Comparison of ENCODE assay signal across 1 cellular context in the genomic region with DNA sequence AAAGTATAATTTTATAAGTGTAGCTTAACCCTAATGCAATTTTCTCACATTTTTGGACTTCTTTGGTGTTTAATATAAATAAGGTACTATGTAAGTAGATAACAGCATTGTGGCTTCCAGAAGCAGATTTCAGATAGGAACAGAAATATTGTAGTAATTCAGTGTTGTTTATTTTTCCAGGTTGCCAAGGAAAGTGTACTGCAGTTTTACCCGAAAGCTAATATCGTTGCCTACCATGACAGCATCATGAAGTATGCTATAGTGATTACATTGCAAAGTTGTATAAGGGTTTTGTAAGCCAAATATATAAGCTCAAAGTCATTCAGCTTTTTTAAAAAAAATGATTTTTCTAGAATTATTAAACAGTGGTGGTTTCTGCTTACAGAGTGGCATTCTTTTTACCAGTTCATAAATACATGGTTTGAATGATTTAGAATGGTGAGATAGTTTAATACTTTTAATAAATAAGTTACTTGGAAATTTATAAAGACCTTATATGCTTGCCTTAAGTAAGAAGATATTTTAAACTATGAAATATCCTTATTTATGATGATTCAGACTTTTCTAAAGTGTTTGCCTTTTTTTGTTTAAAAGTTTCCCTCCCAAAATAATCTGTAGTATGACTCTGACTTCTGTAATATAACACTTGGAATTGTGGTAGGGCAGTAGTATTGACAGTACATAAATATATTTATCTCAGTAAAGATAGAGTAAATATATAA.
TF ChIP-seq lines count a peak whose summit lies in the region.

No MANE protein-coding gene starts in this region.

TF ChIP-seq in HEK293, 187 proteins besides CTCF, POLR2A, EP300 and RAD21 (continued from another document):
- TF ChIP-seq, protein P1, sequence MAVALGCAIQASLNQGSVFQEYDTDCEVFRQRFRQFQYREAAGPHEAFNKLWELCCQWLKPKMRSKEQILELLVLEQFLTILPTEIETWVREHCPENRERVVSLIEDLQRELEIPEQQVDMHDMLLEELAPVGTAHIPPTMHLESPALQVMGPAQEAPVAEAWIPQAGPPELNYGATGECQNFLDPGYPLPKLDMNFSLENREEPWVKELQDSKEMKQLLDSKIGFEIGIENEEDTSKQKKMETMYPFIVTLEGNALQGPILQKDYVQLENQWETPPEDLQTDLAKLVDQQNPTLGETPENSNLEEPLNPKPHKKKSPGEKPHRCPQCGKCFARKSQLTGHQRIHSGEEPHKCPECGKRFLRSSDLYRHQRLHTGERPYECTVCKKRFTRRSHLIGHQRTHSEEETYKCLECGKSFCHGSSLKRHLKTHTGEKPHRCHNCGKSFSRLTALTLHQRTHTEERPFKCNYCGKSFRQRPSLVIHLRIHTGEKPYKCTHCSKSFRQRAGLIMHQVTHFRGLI (tag by site-specific recombination; IDR thresholded peaks at IDR 0.05) = 0 out of 2 replicates have a peak, but pooled peaks have one; percentile 13
- no peak for TF ChIP-seq ZNF221 (tag by site-specific recombination; IDR thresholded peaks at IDR 0.05; ENCODE audit: borderline replicate concordance)
- TF ChIP-seq, protein P2, sequence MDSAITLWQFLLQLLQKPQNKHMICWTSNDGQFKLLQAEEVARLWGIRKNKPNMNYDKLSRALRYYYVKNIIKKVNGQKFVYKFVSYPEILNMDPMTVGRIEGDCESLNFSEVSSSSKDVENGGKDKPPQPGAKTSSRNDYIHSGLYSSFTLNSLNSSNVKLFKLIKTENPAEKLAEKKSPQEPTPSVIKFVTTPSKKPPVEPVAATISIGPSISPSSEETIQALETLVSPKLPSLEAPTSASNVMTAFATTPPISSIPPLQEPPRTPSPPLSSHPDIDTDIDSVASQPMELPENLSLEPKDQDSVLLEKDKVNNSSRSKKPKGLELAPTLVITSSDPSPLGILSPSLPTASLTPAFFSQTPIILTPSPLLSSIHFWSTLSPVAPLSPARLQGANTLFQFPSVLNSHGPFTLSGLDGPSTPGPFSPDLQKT (IDR thresholded peaks at IDR 0.05; ENCODE audit: borderline replicate concordance, low read depth, low read length) = no peak
- no peak for TF ChIP-seq ZNF23 (tag by site-specific recombination; IDR thresholded peaks at IDR 0.05; ENCODE audit: borderline replicate concordance)
- TF ChIP-seq PRDM1 (tag by site-specific recombination; IDR thresholded peaks at IDR 0.05) = no peak
- TF ChIP-seq, protein P3, sequence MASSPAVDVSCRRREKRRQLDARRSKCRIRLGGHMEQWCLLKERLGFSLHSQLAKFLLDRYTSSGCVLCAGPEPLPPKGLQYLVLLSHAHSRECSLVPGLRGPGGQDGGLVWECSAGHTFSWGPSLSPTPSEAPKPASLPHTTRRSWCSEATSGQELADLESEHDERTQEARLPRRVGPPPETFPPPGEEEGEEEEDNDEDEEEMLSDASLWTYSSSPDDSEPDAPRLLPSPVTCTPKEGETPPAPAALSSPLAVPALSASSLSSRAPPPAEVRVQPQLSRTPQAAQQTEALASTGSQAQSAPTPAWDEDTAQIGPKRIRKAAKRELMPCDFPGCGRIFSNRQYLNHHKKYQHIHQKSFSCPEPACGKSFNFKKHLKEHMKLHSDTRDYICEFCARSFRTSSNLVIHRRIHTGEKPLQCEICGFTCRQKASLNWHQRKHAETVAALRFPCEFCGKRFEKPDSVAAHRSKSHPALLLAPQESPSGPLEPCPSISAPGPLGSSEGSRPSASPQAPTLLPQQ (tag by site-specific recombination; IDR thresholded peaks at IDR 0.05) = no peak
- no peak for TF ChIP-seq ZNF292 (tag by site-specific recombination; IDR thresholded peaks at IDR 0.05; ENCODE audit: borderline replicate concordance, low read depth)
- TF ChIP-seq ZNF664 (tag by site-specific recombination; IDR thresholded peaks at IDR 0.05) = 0 out of 2 replicates have a peak, but pooled peaks have one; percentile 4
- TF ChIP-seq ZEB2 (tag by site-specific recombination; IDR thresholded peaks at IDR 0.05) = no peak
- no peak for TF ChIP-seq ZNF530 (tag by site-specific recombination; IDR thresholded peaks at IDR 0.05; ENCODE audit: low read depth)
- no peak for TF ChIP-seq ZNF211 (tag by site-specific recombination; IDR thresholded peaks at IDR 0.05; ENCODE audit: low read depth)
- TF ChIP-seq, protein P4, sequence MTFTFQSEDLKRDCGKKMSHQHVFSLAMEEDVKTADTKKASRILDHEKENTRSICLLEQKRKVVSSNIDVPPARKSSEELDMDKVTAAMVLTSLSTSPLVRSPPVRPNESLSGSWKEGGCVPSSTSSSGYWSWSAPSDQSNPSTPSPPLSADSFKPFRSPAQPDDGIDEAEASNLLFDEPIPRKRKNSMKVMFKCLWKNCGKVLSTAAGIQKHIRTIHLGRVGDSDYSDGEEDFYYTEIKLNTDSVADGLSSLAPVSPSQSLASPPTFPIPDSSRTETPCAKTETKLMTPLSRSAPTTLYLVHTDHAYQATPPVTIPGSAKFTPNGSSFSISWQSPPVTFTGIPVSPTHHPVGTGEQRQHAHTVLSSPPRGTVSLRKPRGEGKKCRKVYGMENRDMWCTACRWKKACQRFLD (tag by site-specific recombination; IDR thresholded peaks at IDR 0.05) = no peak
- TF ChIP-seq SALL2 (tag by site-specific recombination; IDR thresholded peaks at IDR 0.05; ENCODE audit: borderline replicate concordance) = no peak
- TF ChIP-seq, protein P5, sequence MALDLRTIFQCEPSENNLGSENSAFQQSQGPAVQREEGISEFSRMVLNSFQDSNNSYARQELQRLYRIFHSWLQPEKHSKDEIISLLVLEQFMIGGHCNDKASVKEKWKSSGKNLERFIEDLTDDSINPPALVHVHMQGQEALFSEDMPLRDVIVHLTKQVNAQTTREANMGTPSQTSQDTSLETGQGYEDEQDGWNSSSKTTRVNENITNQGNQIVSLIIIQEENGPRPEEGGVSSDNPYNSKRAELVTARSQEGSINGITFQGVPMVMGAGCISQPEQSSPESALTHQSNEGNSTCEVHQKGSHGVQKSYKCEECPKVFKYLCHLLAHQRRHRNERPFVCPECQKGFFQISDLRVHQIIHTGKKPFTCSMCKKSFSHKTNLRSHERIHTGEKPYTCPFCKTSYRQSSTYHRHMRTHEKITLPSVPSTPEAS (tag by site-specific recombination; IDR thresholded peaks at IDR 0.05) = no peak
- no peak for TF ChIP-seq ZBTB20 (tag by site-specific recombination; IDR thresholded peaks at IDR 0.05)
- TF ChIP-seq, protein P6, sequence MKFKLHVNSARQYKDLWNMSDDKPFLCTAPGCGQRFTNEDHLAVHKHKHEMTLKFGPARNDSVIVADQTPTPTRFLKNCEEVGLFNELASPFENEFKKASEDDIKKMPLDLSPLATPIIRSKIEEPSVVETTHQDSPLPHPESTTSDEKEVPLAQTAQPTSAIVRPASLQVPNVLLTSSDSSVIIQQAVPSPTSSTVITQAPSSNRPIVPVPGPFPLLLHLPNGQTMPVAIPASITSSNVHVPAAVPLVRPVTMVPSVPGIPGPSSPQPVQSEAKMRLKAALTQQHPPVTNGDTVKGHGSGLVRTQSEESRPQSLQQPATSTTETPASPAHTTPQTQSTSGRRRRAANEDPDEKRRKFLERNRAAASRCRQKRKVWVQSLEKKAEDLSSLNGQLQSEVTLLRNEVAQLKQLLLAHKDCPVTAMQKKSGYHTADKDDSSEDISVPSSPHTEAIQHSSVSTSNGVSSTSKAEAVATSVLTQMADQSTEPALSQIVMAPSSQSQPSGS (tag by site-specific recombination; IDR thresholded peaks at IDR 0.05; ENCODE audit: low read depth) = no peak
- no peak for TF ChIP-seq ZNF112 (tag by site-specific recombination; IDR thresholded peaks at IDR 0.05)
- TF ChIP-seq, protein P7, sequence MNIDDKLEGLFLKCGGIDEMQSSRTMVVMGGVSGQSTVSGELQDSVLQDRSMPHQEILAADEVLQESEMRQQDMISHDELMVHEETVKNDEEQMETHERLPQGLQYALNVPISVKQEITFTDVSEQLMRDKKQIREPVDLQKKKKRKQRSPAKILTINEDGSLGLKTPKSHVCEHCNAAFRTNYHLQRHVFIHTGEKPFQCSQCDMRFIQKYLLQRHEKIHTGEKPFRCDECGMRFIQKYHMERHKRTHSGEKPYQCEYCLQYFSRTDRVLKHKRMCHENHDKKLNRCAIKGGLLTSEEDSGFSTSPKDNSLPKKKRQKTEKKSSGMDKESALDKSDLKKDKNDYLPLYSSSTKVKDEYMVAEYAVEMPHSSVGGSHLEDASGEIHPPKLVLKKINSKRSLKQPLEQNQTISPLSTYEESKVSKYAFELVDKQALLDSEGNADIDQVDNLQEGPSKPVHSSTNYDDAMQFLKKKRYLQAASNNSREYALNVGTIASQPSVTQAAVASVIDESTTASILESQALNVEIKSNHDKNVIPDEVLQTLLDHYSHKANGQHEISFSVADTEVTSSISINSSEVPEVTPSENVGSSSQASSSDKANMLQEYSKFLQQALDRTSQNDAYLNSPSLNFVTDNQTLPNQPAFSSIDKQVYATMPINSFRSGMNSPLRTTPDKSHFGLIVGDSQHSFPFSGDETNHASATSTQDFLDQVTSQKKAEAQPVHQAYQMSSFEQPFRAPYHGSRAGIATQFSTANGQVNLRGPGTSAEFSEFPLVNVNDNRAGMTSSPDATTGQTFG (tag by site-specific recombination; IDR thresholded peaks at IDR 0.05; ENCODE audit: borderline replicate concordance) = no peak
- TF ChIP-seq GLI2 (tag by site-specific recombination; IDR thresholded peaks at IDR 0.05; ENCODE audit: borderline replicate concordance, low read depth) = no peak
- TF ChIP-seq ZNF138 (tag by site-specific recombination; IDR thresholded peaks at IDR 0.05; ENCODE audit: borderline replicate concordance) = no peak
- TF ChIP-seq, protein P8, sequence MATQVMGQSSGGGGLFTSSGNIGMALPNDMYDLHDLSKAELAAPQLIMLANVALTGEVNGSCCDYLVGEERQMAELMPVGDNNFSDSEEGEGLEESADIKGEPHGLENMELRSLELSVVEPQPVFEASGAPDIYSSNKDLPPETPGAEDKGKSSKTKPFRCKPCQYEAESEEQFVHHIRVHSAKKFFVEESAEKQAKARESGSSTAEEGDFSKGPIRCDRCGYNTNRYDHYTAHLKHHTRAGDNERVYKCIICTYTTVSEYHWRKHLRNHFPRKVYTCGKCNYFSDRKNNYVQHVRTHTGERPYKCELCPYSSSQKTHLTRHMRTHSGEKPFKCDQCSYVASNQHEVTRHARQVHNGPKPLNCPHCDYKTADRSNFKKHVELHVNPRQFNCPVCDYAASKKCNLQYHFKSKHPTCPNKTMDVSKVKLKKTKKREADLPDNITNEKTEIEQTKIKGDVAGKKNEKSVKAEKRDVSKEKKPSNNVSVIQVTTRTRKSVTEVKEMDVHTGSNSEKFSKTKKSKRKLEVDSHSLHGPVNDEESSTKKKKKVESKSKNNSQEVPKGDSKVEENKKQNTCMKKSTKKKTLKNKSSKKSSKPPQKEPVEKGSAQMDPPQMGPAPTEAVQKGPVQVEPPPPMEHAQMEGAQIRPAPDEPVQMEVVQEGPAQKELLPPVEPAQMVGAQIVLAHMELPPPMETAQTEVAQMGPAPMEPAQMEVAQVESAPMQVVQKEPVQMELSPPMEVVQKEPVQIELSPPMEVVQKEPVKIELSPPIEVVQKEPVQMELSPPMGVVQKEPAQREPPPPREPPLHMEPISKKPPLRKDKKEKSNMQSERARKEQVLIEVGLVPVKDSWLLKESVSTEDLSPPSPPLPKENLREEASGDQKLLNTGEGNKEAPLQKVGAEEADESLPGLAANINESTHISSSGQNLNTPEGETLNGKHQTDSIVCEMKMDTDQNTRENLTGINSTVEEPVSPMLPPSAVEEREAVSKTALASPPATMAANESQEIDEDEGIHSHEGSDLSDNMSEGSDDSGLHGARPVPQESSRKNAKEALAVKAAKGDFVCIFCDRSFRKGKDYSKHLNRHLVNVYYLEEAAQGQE (tag by site-specific recombination; IDR thresholded peaks at IDR 0.05) = no peak
- TF ChIP-seq ZNF596 (tag by site-specific recombination; IDR thresholded peaks at IDR 0.05) = no peak
- TF ChIP-seq SETDB1 (IDR thresholded peaks at IDR 0.05; ENCODE audit: insufficient read length, low read length) = no peak
- no peak for TF ChIP-seq ZNF121 (tag by site-specific recombination; IDR thresholded peaks at IDR 0.05)
- no peak for TF ChIP-seq ZNF707 (tag by site-specific recombination; IDR thresholded peaks at IDR 0.05)
- no peak for TF ChIP-seq ZBTB7A (tag by site-specific recombination; IDR thresholded peaks at IDR 0.05; ENCODE audit: low read depth)
- no peak for TF ChIP-seq TCF7L2 (IDR thresholded peaks at IDR 0.05; ENCODE audit: borderline replicate concordance, low read depth, low read length)
- TF ChIP-seq ZNF830 (tag by site-specific recombination; IDR thresholded peaks at IDR 0.05; ENCODE audit: low read depth) = no peak
- no peak for TF ChIP-seq ZNF132 (tag by site-specific recombination; IDR thresholded peaks at IDR 0.05; ENCODE audit: borderline replicate concordance)
- TF ChIP-seq ZNF174 (tag by site-specific recombination; IDR thresholded peaks at IDR 0.05) = no peak
- no peak for TF ChIP-seq ZNF792 (tag by site-specific recombination; IDR thresholded peaks at IDR 0.05)
- no peak for TF ChIP-seq ZNF184 (tag by site-specific recombination; IDR thresholded peaks at IDR 0.05)
- TF ChIP-seq, protein P9, sequence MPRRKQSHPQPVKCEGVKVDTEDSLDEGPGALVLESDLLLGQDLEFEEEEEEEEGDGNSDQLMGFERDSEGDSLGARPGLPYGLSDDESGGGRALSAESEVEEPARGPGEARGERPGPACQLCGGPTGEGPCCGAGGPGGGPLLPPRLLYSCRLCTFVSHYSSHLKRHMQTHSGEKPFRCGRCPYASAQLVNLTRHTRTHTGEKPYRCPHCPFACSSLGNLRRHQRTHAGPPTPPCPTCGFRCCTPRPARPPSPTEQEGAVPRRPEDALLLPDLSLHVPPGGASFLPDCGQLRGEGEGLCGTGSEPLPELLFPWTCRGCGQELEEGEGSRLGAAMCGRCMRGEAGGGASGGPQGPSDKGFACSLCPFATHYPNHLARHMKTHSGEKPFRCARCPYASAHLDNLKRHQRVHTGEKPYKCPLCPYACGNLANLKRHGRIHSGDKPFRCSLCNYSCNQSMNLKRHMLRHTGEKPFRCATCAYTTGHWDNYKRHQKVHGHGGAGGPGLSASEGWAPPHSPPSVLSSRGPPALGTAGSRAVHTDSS (tag by site-specific recombination; IDR thresholded peaks at IDR 0.05) = 0 out of 2 replicates have a peak, but pooled peaks have one; percentile 24
- TF ChIP-seq, protein P10, sequence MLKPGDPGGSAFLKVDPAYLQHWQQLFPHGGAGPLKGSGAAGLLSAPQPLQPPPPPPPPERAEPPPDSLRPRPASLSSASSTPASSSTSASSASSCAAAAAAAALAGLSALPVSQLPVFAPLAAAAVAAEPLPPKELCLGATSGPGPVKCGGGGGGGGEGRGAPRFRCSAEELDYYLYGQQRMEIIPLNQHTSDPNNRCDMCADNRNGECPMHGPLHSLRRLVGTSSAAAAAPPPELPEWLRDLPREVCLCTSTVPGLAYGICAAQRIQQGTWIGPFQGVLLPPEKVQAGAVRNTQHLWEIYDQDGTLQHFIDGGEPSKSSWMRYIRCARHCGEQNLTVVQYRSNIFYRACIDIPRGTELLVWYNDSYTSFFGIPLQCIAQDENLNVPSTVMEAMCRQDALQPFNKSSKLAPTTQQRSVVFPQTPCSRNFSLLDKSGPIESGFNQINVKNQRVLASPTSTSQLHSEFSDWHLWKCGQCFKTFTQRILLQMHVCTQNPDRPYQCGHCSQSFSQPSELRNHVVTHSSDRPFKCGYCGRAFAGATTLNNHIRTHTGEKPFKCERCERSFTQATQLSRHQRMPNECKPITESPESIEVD (tag by site-specific recombination; IDR thresholded peaks at IDR 0.05) = peak; percentile 46; the same call in 1 of the 2 replicates
- no peak for TF ChIP-seq MYNN (tag by site-specific recombination; IDR thresholded peaks at IDR 0.05; ENCODE audit: borderline replicate concordance)
